8 cellular contexts compared by ENCODE assay signal in the genomic region with DNA sequence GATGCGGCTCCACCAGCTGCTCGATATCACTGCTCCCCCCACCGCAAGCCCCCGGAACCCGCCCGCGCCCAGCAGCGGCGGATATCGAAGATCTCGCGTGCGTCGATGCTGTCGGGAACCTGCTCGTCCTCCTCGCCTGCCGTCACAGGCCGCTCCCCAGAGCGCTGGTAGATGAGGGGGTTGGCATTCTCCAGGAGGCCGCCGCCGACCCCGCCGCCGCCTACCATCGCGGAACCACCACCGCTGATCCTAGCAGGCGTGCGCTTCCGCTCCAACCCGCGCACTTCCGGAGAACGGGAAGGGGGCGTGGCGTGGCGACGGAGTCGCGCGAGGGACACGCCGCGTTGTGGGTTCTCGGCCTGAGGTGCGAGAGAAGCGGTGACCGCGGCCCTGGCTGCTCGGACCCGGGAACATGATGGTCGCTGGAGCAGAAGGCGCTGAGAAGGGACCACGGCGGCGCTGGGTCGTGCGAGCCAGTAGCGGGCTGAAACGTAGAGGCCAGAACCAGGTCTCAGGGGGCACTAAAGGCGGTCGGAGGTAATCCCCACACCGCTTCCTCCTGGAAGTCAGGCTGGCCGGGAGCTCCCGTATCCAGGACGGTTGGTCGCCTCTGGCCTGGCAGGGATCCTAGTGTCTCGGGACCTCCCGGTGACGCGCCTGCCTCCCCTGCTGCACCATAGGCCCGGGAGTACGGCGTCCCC. TPM values are rescaled to one million over a fixed set of nuclear protein-coding genes. Genes with fewer than 3 reads are reported as not detected.
DNase-seq lines count a peak whose midpoint lies in the region; ATAC-seq, FAIRE-seq and TF ChIP-seq lines count a peak whose summit lies in the region.

TSS of gene CIAO2B (minus strand) at position 265 of the 701 bp plus-strand sequence. CDS start at position 227, 38 bp downstream.

- TF ChIP-seq CTCF in kidney (IDR thresholded peaks at IDR 0.05; ENCODE audit: borderline replicate concordance, extremely low read depth, insufficient read depth): no peak

- H3K4me1 ChIP-seq in ACC112 (ENCODE audit: control insufficient read depth, insufficient read depth, low read length, unreplicated experiment): peaks cover 10% of the 10 kb centered on the region
- peaks cover 23 to 29% of the 10 kb centered on the region in 2 donors for H3K4me1 ChIP-seq in kidney (ENCODE audit: control insufficient read depth in 1 of 2, insufficient read depth in 1 of 2, low read depth in 1 of 2, low read length in 2 of 2)

- no peaks in the 10 kb centered on the region for H3K9me3 ChIP-seq in kidney (ENCODE audit: control insufficient read depth in 1 of 2, low read length in 2 of 2)

- peak within 1 kb of the TSS; percentile 86 to 90 for H3K9ac ChIP-seq in kidney (ENCODE audit: low read length in 2 of 2)

- intact Hi-C loops in kidney (cut with DNase I): no loop called here

- H3K27ac ChIP-seq in ACC112 (ENCODE audit: low read depth, low read length): peak within 1 kb of the TSS; percentile 44; the same call in 1 of the 2 replicates
- peak within 1 kb of the TSS; percentile 92 to 97 for H3K27ac ChIP-seq in kidney (ENCODE audit: low read depth in 2 of 2, low read length in 2 of 2)

- DNase-seq in NCI-H345 treated with DMSO at 0.1 percent for 48 hours (lab: John Stamatoyannopoulos, UW; ENCODE audit: unreplicated experiment) (peak; percentile 26), cerebellar cortex (ENCODE audit: low spot score) (peak; percentile 76), kidney (peak; percentile 96)
- DNase-seq in activated CD4-positive, alpha-beta T cell treated with anti-CD3 and anti-CD28 coated beads for 1 hour: peak; percentile 82
- DNase-seq in stimulated activated CD4-positive, alpha-beta T cell treated with anti-CD3 and anti-CD28 coated beads, Interleukin-15, amount 100 ng/mL, for 1 hour (ENCODE audit: low read depth in 1 of 2, low spot score in 1 of 2): peak; percentile 75 to 86

- H3K27me3 ChIP-seq in ACC112 (ENCODE audit: insufficient read depth, low read length): no peaks in the 10 kb centered on the region

- H3K79me2 ChIP-seq in ACC112 (ENCODE audit: control insufficient read depth, insufficient read depth, low read length, unreplicated experiment): peaks cover 18% of the 10 kb centered on the region

- ATAC-seq in GM18868 (IDR thresholded peaks at IDR 0.05; ENCODE audit: unreplicated experiment) (peak; percentile 84), HG03108 (IDR thresholded peaks at IDR 0.05; ENCODE audit: unreplicated experiment) (peak; percentile 64)

- H3K36me3 ChIP-seq in ACC112 (ENCODE audit: insufficient read depth, low read length) (no peaks in the 10 kb centered on the region), kidney (ENCODE audit: control insufficient read depth in 1 of 2, insufficient read depth in 2 of 2, low read length in 2 of 2) (peaks cover 13 to 18% of the 10 kb centered on the region in 2 donors)

- FAIRE-seq in kidney (lab: Jason Lieb, UNC): no peak

- H2AFZ ChIP-seq in ACC112 (ENCODE audit: low read length, unreplicated experiment): peak within 1 kb of the TSS; percentile 78

- H3K4me3 ChIP-seq in ACC112 (ENCODE audit: low read depth, low read length) (peak within 1 kb of the TSS; percentile 98), kidney (ENCODE audit: low read length in 2 of 2) (peak within 1 kb of the TSS; percentile 92 to 96)

RNA-seq across cellular contexts. Expression of gene CIAO2B, which starts in this region (rescaled TPM):
- 71.2 TPM for total RNA-seq in kidney
- 284 TPM for polyA plus RNA-seq in kidney (ENCODE audit: insufficient read depth, low read depth, low replicate concordance)

Comparison
In these comparisons a context has a peak if more than half of its experiments do, and no peak if none do; other contexts are left out.
1. Peak in every context shown above with its lines: DNase-seq, ATAC-seq, H3K4me3 ChIP-seq and H3K27ac ChIP-seq.
2. DNase-seq: peak in every context shown above with its lines; median percentile 96 in kidney; 82 in activated CD4-positive, alpha-beta T cell treated with anti-CD3 and anti-CD28 coated beads for 1 hour; 80 in stimulated activated CD4-positive, alpha-beta T cell treated with anti-CD3 and anti-CD28 coated beads, Interleukin-15, amount 100 ng/mL, for 1 hour; 76 in cerebellar cortex; 26 in NCI-H345 treated with DMSO at 0.1 percent for 48 hours.